2 cellular contexts compared by ENCODE assay signal in genomic region chr10:103969436-103969835, GRCh38.
TF ChIP-seq lines count a peak whose summit lies in the region.

No MANE protein-coding gene starts in this region.

TF ChIP-seq in HepG2, 621 proteins besides CTCF, POLR2A, EP300 and RAD21:
- TF ChIP-seq ZMYM2 (CRISPR knock-in tag; IDR thresholded peaks at IDR 0.05) (no peak), E2F2 (CRISPR knock-in tag; IDR thresholded peaks at IDR 0.05; ENCODE audit: borderline replicate concordance) (no peak), SIX4 (CRISPR knock-in tag; IDR thresholded peaks at IDR 0.05) (no peak)

TF ChIP-seq in HEK293T, 16 proteins besides CTCF, POLR2A, EP300 and RAD21:
- no peak for TF ChIP-seq SUZ12 (IDR thresholded peaks at IDR 0.05)
- TF ChIP-seq FOXM1 (IDR thresholded peaks at IDR 0.05; ENCODE audit: borderline replicate concordance), result no peak
- no peak for TF ChIP-seq ELF4 (IDR thresholded peaks at IDR 0.05)
- no peak for TF ChIP-seq SP1 (IDR thresholded peaks at IDR 0.05)
- no peak for TF ChIP-seq BHLHE40 (IDR thresholded peaks at IDR 0.05; ENCODE audit: borderline replicate concordance)
- TF ChIP-seq ZNF384 (IDR thresholded peaks at IDR 0.05), result no peak
- no peak for TF ChIP-seq TARDBP (IDR thresholded peaks at IDR 0.05)
- no peak for TF ChIP-seq NFRKB (IDR thresholded peaks at IDR 0.05)
- no peak for TF ChIP-seq CTBP1 (IDR thresholded peaks at IDR 0.05; ENCODE audit: borderline replicate concordance)
- TF ChIP-seq ARNT (IDR thresholded peaks at IDR 0.05), result no peak
- no peak for TF ChIP-seq L3MBTL2 (conservative IDR thresholded peaks at IDR 0.05)
- no peak for TF ChIP-seq LEF1 (IDR thresholded peaks at IDR 0.05; ENCODE audit: borderline replicate concordance)
- no peak for TF ChIP-seq FOXK2 (IDR thresholded peaks at IDR 0.05)
- TF ChIP-seq PKNOX1 (IDR thresholded peaks at IDR 0.05), result no peak
- no peak for TF ChIP-seq HDGF (IDR thresholded peaks at IDR 0.05; ENCODE audit: borderline replicate concordance)
- TF ChIP-seq FOXA1 (IDR thresholded peaks at IDR 0.05), result no peak
TF ChIP-seq in HEK293T: peak in this region for 0.
